ENCODE assay signal across 9 cellular contexts in genomic region chr18:35049111-35050003, GRCh38. TPM values are rescaled to one million over a fixed set of nuclear protein-coding genes. Genes with fewer than 3 reads are reported as not detected.
DNase-seq lines count a peak whose midpoint lies in the region; ATAC-seq lines count a peak whose summit lies in the region.
"Had no signal": no experiment of that assay in that cellular context is flagged by ENCODE, and none has a peak within 500 bp of the region (broad histone marks: within the 10 kb centered on the region; RNA-seq: fewer than 3 reads in every experiment).

No MANE protein-coding gene starts in this region.

- no peak overlapping the region for H3K4me3 ChIP-seq in skeletal muscle satellite cell (ENCODE audit: low read length)

- H3K9me3 ChIP-seq in skeletal muscle satellite cell (replicated peaks; ENCODE audit: low read length) = no peaks in the 10 kb centered on the region

- H3K27ac Mint-ChIP-seq in activated CD4-positive, alpha-beta T cell treated with anti-CD3 and anti-CD28 coated beads, Interleukin-2, amount 10 ng/mL, durations not matched to agents 7 days and 5 days = peak overlapping the region; percentile 83
- peak overlapping the region; percentile 97 for H3K27ac Mint-ChIP-seq in activated naive CD8-positive, alpha-beta T cell treated with anti-CD3 and anti-CD28 coated beads, Interleukin-2, amount 10 ng/mL, durations not matched to agents 7 days and 5 days

- peaks cover 3% of the 10 kb centered on the region for H3K9me3 Mint-ChIP-seq in activated CD4-positive, alpha-beta T cell treated with anti-CD3 and anti-CD28 coated beads, Interleukin-2, amount 10 ng/mL, durations not matched to agents 7 days and 5 days
- H3K9me3 Mint-ChIP-seq in activated naive CD8-positive, alpha-beta T cell treated with anti-CD3 and anti-CD28 coated beads, Interleukin-2, amount 10 ng/mL, durations not matched to agents 7 days and 5 days = peaks cover 4% of the 10 kb centered on the region
- H3K9me3 Mint-ChIP-seq: nephron had no signal

- no peaks in the 10 kb centered on the region for H3K27me3 Mint-ChIP-seq in activated CD4-positive, alpha-beta T cell treated with anti-CD3 and anti-CD28 coated beads, Interleukin-2, amount 10 ng/mL, durations not matched to agents 7 days and 5 days
- H3K27me3 Mint-ChIP-seq in activated naive CD8-positive, alpha-beta T cell treated with anti-CD3 and anti-CD28 coated beads, Interleukin-2, amount 10 ng/mL, durations not matched to agents 7 days and 5 days = no peaks in the 10 kb centered on the region

- peak overlapping the region; percentile 43 for H3K4me2 ChIP-seq in skeletal muscle satellite cell (ENCODE audit: low read length)

- H3K27me3 ChIP-seq in skeletal muscle satellite cell (ENCODE audit: control insufficient read depth, insufficient read depth, low read length) = no peaks in the 10 kb centered on the region

- no peak for DNase-seq in activated CD4-positive, alpha-beta T cell treated with anti-CD3 and anti-CD28 coated beads, Interleukin-2, amount 10 ng/mL, durations not matched to agents 7 days and 5 days
- DNase-seq in activated CD4-positive, alpha-beta T cell treated with anti-CD3 and anti-CD28 coated beads for 4 hours = no peak
- DNase-seq in activated naive CD8-positive, alpha-beta T cell treated with anti-CD3 and anti-CD28 coated beads, Interleukin-2, amount 10 ng/mL, durations not matched to agents 7 days and 5 days = no peak
- DNase-seq in NCI-H2227 treated with DMSO at 0.1 percent for 48 hours (lab: John Stamatoyannopoulos, UW) = no peak
- DNase-seq in cortex of kidney (lab: John Stamatoyannopoulos, UW) = no peak

- no peaks in the 10 kb centered on the region for H3K4me1 ChIP-seq in skeletal muscle satellite cell (ENCODE audit: control insufficient read depth, insufficient read depth, low read length)

- H3K4me3 Mint-ChIP-seq in activated CD4-positive, alpha-beta T cell treated with anti-CD3 and anti-CD28 coated beads, Interleukin-2, amount 10 ng/mL, durations not matched to agents 7 days and 5 days = peak overlapping the region; percentile 65
- peak overlapping the region; percentile 85 for H3K4me3 Mint-ChIP-seq in activated naive CD8-positive, alpha-beta T cell treated with anti-CD3 and anti-CD28 coated beads, Interleukin-2, amount 10 ng/mL, durations not matched to agents 7 days and 5 days
- H3K4me3 Mint-ChIP-seq: nephron had no signal

- POLR2A ChIA-PET in activated CD4-positive, alpha-beta T cell treated with anti-CD3 and anti-CD28 coated beads, Interleukin-2, amount 10 ng/mL, durations not matched to agents 7 days and 5 days (lab: Charles Lee) = no interaction called here
- POLR2A ChIA-PET in activated naive CD8-positive, alpha-beta T cell treated with anti-CD3 and anti-CD28 coated beads, Interleukin-2, amount 10 ng/mL, durations not matched to agents 7 days and 5 days (lab: Charles Lee) = interaction anchor here (1.0 to 3.4 kb wide), 4 partner anchors 9 to 923 kb away, joined by 3 to 13 read pairs (median 8); partner anchors contain the start of genes MAPRE2 and RMP24

- H3K36me3 ChIP-seq in skeletal muscle satellite cell (ENCODE audit: insufficient read depth, low read length) = no peaks in the 10 kb centered on the region

- CTCF ChIA-PET in activated CD4-positive, alpha-beta T cell treated with anti-CD3 and anti-CD28 coated beads, Interleukin-2, amount 10 ng/mL, durations not matched to agents 7 days and 5 days (lab: Charles Lee) = interaction anchor here (1.0 to 1.9 kb wide), 3 partner anchors 8 to 23 kb away, joined by 3 to 6 read pairs (median 4); partner anchors contain the start of gene MAPRE2

- H3K36me3 Mint-ChIP-seq in activated CD4-positive, alpha-beta T cell treated with anti-CD3 and anti-CD28 coated beads, Interleukin-2, amount 10 ng/mL, durations not matched to agents 7 days and 5 days (ENCODE audit: low read depth) = peaks cover 24% of the 10 kb centered on the region
- H3K36me3 Mint-ChIP-seq in activated naive CD8-positive, alpha-beta T cell treated with anti-CD3 and anti-CD28 coated beads, Interleukin-2, amount 10 ng/mL, durations not matched to agents 7 days and 5 days = peaks cover 19% of the 10 kb centered on the region

- peak; percentile 9 for ATAC-seq in HG03135 (IDR thresholded peaks at IDR 0.05; ENCODE audit: unreplicated experiment)
- no peak for ATAC-seq in activated naive CD8-positive, alpha-beta T cell treated with anti-CD3 and anti-CD28 coated beads, Interleukin-2, amount 10 ng/mL, durations not matched to agents 7 days and 5 days (ENCODE audit: low read depth)
- no peak for ATAC-seq in HG02642 (IDR thresholded peaks at IDR 0.05; ENCODE audit: poor library complexity, unreplicated experiment)

- no peak overlapping the region for H3K9ac ChIP-seq in skeletal muscle satellite cell (ENCODE audit: low read depth, low read length)

- peaks cover 70% of the 10 kb centered on the region for H3K4me1 Mint-ChIP-seq in activated CD4-positive, alpha-beta T cell treated with anti-CD3 and anti-CD28 coated beads, Interleukin-2, amount 10 ng/mL, durations not matched to agents 7 days and 5 days
- peaks cover 66% of the 10 kb centered on the region for H3K4me1 Mint-ChIP-seq in activated naive CD8-positive, alpha-beta T cell treated with anti-CD3 and anti-CD28 coated beads, Interleukin-2, amount 10 ng/mL, durations not matched to agents 7 days and 5 days

RNA-seq across cellular contexts. Expression of gene MAPRE2, which starts 8.1 kb away (rescaled TPM):
- total RNA-seq in activated CD4-positive, alpha-beta T cell treated with anti-CD3 and anti-CD28 coated beads, Interleukin-2, amount 10 ng/mL, durations not matched to agents 7 days and 5 days = 10 to 100 TPM; 48.6 to 61.9 TPM
- total RNA-seq in activated naive CD8-positive, alpha-beta T cell treated with anti-CD3 and anti-CD28 coated beads, Interleukin-2, amount 10 ng/mL, durations not matched to agents 7 days and 5 days = 10 to 100 TPM; 61.5 to 63.2 TPM
- total RNA-seq in skeletal muscle satellite cell (2012; rRNA removed) = 13.2 and 14.2 TPM in 2 replicates
